19 cellular contexts compared by ENCODE assay signal in the genomic region with DNA sequence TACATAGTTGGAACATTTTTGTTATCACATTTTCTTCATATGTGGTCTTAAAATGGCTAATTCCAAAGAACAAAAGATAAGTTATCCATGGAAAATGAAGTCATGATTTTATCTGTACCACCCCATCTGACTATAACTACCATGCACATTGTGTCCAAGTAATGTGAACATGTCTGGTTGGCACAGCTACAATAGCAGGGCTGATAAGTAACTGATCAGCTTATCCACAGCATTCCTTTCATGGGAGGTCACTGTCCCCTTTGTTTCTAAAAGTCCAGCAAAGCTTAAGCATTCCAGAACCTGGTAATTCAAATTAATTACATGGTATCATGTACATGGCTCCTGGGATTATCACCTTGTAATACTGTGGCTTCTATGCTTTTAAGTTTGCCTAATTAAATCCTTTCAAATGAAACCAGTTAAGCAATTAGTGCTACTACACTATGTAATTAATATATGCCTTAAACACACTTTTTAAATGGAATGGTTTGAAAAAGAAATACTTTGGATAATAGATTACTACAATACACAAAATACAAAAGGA. TPM values are rescaled to one million over a fixed set of nuclear protein-coding genes. Genes with fewer than 3 reads are reported as not detected.
DNase-seq lines count a peak whose midpoint lies in the region; ATAC-seq and TF ChIP-seq lines count a peak whose summit lies in the region.
"Had no signal": no experiment of that assay in that cellular context is flagged by ENCODE, and none has a peak within 500 bp of the region (broad histone marks: within the 10 kb centered on the region; RNA-seq: fewer than 3 reads in every experiment).

No MANE protein-coding gene starts in this region.

- ATAC-seq in mucosa of descending colon: peak; percentile 25
- no peak for ATAC-seq in GM18873 (IDR thresholded peaks at IDR 0.05; ENCODE audit: low FRiP score, unreplicated experiment)
- ATAC-seq in HG03460 (IDR thresholded peaks at IDR 0.05; ENCODE audit: unreplicated experiment): no peak
- ATAC-seq: activated T-cell treated with anti-CD3 and anti-CD28 coated beads, Interleukin-2, amount 50 U/mL, for 4 hours; GM23338 had no signal

- H3K4me3 ChIP-seq in fibroblast of pulmonary artery (replicated peaks; ENCODE audit: low read depth, low read length) (no peak overlapping the region), mucosa of descending colon (no peak overlapping the region)
- H3K4me3 ChIP-seq: GM23338 had no signal

- no peaks in the 10 kb centered on the region for H3K27me3 Mint-ChIP-seq in Calu3 (ENCODE audit: unreplicated experiment)

- TF ChIP-seq CTCF in Calu3 (IDR thresholded peaks at IDR 0.05; ENCODE audit: unreplicated experiment) (no peak), fibroblast of pulmonary artery (IDR thresholded peaks at IDR 0.05; ENCODE audit: low read length, missing control alignments) (no peak), mucosa of descending colon (IDR thresholded peaks at IDR 0.05) (no peak)

- peaks cover 3% of the 10 kb centered on the region for H3K9me3 Mint-ChIP-seq in Calu3 (ENCODE audit: low read depth, unreplicated experiment)
- H3K9me3 Mint-ChIP-seq: activated T-cell treated with anti-CD3 and anti-CD28 coated beads, Interleukin-2, amount 50 U/mL, for 4 hours; GM23338 had no signal

- intact Hi-C loops in Calu3 (cut with micrococcal nuclease; ENCODE audit: unreplicated experiment): loop anchor here (5.0 kb wide), 1 partner anchor 34 kb away; no protein-coding TSS in a partner anchor
- intact Hi-C loops in mucosa of descending colon (cut with DNase I, micrococcal nuclease): no loop called here

- no peaks in the 10 kb centered on the region for H3K36me3 Mint-ChIP-seq in Calu3 (ENCODE audit: insufficient read depth, unreplicated experiment)

- DNase-seq in Calu3: peak; percentile 35
- peak; percentile 43 for DNase-seq in M059J (ENCODE audit: low read depth)
- peak; percentile 76 for DNase-seq in fibroblast of pulmonary artery (ENCODE audit: low read depth)
- DNase-seq in mucosa of descending colon: no peak
- no peak for DNase-seq in NCI-H2227 (lab: John Stamatoyannopoulos, UW; ENCODE audit: unreplicated experiment)
- DNase-seq in NCI-H128 (lab: John Stamatoyannopoulos, UW; ENCODE audit: unreplicated experiment): no peak
- DNase-seq: activated CD4-positive, alpha-beta T cell treated with anti-CD3 and anti-CD28 coated beads for 48 hours; activated T-cell treated with anti-CD3 and anti-CD28 coated beads, Interleukin-2, amount 50 U/mL, for 4 hours; amygdala; DND-41; mesenchymal stem cell; NCI-H345; posterior cingulate gyrus; stimulated activated CD4-positive, alpha-beta T cell treated with anti-CD3 and anti-CD28 coated beads, Interleukin-2, amount 100 ng/mL, for 24 hours had no signal

- H3K27ac Mint-ChIP-seq in Calu3 (ENCODE audit: unreplicated experiment): no peak overlapping the region
- H3K27ac Mint-ChIP-seq: B cell had no signal

- peaks cover 22% of the 10 kb centered on the region for H3K4me1 Mint-ChIP-seq in Calu3 (ENCODE audit: low read depth, unreplicated experiment)
- H3K4me1 Mint-ChIP-seq: B cell had no signal

- H3K4me1 ChIP-seq in mucosa of descending colon (ENCODE audit: low read depth): peaks cover 4% of the 10 kb centered on the region

- no peaks in the 10 kb centered on the region for H3K9me3 ChIP-seq in mucosa of descending colon

- BruUV-seq in Calu3 (replicated peaks; lab: Mats Ljungman, UMichigan): no TSS peak

- H3K4me3 Mint-ChIP-seq in Calu3 (ENCODE audit: low read depth, unreplicated experiment): no peak overlapping the region
- H3K4me3 Mint-ChIP-seq: activated T-cell treated with anti-CD3 and anti-CD28 coated beads, Interleukin-2, amount 50 U/mL, for 4 hours; B cell; GM23338 had no signal

- no peaks in the 10 kb centered on the region for H3K36me3 ChIP-seq in mucosa of descending colon (ENCODE audit: low read depth)

- CTCF ChIA-PET in Calu3 (lab: Charles Lee): no interaction called here

RNA-seq across cellular contexts. Expression of a gene that starts 21.1 kb away (rescaled TPM):
- total RNA-seq in Calu3 (2022) (37.2 and 52.8 TPM in 2 replicates), mucosa of descending colon (100 to 1,000 TPM in 1 of 3 donors, 10 to 100 TPM in 2; 44.9 to 416 (median 53.7) TPM)
- total RNA-seq in M059J (2014; rRNA removed; shearing (Covaris generic)): 0.52 and 3.6 TPM in 2 replicates
- total RNA-seq: T-helper 1 cell treated with Interleukin-12 subunit alpha and Interleukin-12 subunit beta and Interleukin-4 antibody, amounts not matched to agents 30 ng/mL and 1 ng/mL, for 36 hours had no signal

Comparison
In these comparisons a context has a peak if more than half of its experiments do, and no peak if none do; other contexts are left out.
1. DNase-seq: peak in Calu3 (single experiment), M059J (single experiment) and fibroblast of pulmonary artery (single experiment); none in mucosa of descending colon (0 of 3), NCI-H2227 (single experiment) and NCI-H128 (single experiment).